ENCODE assay signal across 17 cellular contexts in the genomic region with DNA sequence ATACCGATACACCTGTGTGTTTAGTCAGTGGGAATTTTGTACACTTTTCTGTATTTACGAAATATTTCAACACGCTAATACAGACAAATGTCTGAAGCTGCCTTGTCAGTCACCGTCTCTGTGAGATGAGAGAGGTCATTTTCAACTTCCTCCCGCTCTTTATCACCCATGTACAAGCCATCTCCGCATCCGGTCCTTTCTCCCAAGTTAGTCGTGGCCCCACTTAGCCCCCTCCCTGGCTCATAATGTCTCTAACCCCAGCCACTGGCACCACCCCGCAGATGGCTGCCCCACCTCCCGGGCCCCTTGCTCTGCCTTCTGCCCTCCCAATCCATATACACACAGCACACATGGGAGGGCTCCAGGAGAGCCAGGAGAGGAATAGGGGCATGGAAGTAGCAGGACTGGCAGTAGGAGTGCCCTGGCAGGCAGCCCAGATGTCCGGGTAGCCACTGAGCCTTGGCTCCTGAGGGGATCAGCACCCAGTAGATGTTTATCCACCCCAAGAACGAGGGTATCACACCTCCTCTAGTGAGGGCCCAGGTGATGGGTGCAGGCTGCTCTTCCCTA. TPM values are rescaled to one million over a fixed set of nuclear protein-coding genes. Genes with fewer than 3 reads are reported as not detected.
"Had no signal": no experiment of that assay in that cellular context is flagged by ENCODE, and none has a peak within 500 bp of the region (broad histone marks: within the 10 kb centered on the region; RNA-seq: fewer than 3 reads in every experiment).

No MANE protein-coding gene starts in this region.

- H3K36me3 Mint-ChIP-seq: activated naive CD4-positive, alpha-beta T cell treated with anti-CD3 and anti-CD28 coated beads, Interleukin-2, amount 10 ng/mL, durations not matched to agents 7 days and 5 days; neural progenitor cell; WTC11 had no signal

- H3K9ac ChIP-seq: neural progenitor cell, parathyroid adenoma had no signal

- H3K27ac Mint-ChIP-seq: activated CD4-positive, alpha-beta T cell treated with anti-CD3 and anti-CD28 coated beads, Interleukin-2, amount 10 ng/mL, durations not matched to agents 24 days and 14 days; activated naive CD4-positive, alpha-beta T cell treated with anti-CD3 and anti-CD28 coated beads, Interleukin-2, amount 10 ng/mL, durations not matched to agents 7 days and 5 days; neural progenitor cell; WTC11 had no signal

- H2AFZ ChIP-seq: neural progenitor cell, parathyroid adenoma had no signal

- DNase-seq: activated CD4-positive, alpha-beta T cell treated with anti-CD3 and anti-CD28 coated beads, Interleukin-2, amount 10 ng/mL, durations not matched to agents 24 days and 14 days; activated naive CD4-positive, alpha-beta T cell treated with anti-CD3 and anti-CD28 coated beads, Interleukin-2, amount 10 ng/mL, durations not matched to agents 7 days and 5 days; central memory CD4-positive, alpha-beta T cell; cortex of kidney; effector memory CD4-positive, alpha-beta T cell; gastrocnemius medialis; left ventricle myocardium inferior; mesendoderm; retina; stimulated activated CD4-positive, alpha-beta T cell treated with anti-CD3 and anti-CD28 coated beads, Interleukin-4, amount 100 ng/mL, for 1 hour; stimulated activated naive CD8-positive, alpha-beta T cell treated with anti-CD3 and anti-CD28 coated beads, Interleukin-15, amount 100 ng/mL, for 72 hours had no signal

- H3K27ac ChIP-seq: epithelial cell of prostate, gastrocnemius medialis, heart right ventricle, left ventricle myocardium inferior, neural progenitor cell, parathyroid adenoma had no signal

- H3K9me3 ChIP-seq: gastrocnemius medialis, heart right ventricle, left ventricle myocardium inferior had no signal

- H3K4me3 ChIP-seq: gastrocnemius medialis, heart right ventricle, left ventricle myocardium inferior, neural progenitor cell had no signal

- H3K4me2 ChIP-seq: neural progenitor cell had no signal

- H3K9me3 Mint-ChIP-seq: activated CD4-positive, alpha-beta T cell treated with anti-CD3 and anti-CD28 coated beads, Interleukin-2, amount 10 ng/mL, durations not matched to agents 24 days and 14 days; activated naive CD4-positive, alpha-beta T cell treated with anti-CD3 and anti-CD28 coated beads, Interleukin-2, amount 10 ng/mL, durations not matched to agents 7 days and 5 days; neural progenitor cell; stimulated activated naive CD8-positive, alpha-beta T cell treated with anti-CD3 and anti-CD28 coated beads, Interleukin-15, amount 100 ng/mL, for 72 hours; WTC11 had no signal

- H3K4me3 Mint-ChIP-seq: activated CD4-positive, alpha-beta T cell treated with anti-CD3 and anti-CD28 coated beads, Interleukin-2, amount 10 ng/mL, durations not matched to agents 24 days and 14 days; activated naive CD4-positive, alpha-beta T cell treated with anti-CD3 and anti-CD28 coated beads, Interleukin-2, amount 10 ng/mL, durations not matched to agents 7 days and 5 days; neural progenitor cell; stimulated activated naive CD8-positive, alpha-beta T cell treated with anti-CD3 and anti-CD28 coated beads, Interleukin-15, amount 100 ng/mL, for 72 hours; WTC11 had no signal

- H3K36me3 ChIP-seq: gastrocnemius medialis, heart right ventricle, left ventricle myocardium inferior, neural progenitor cell had no signal

RNA-seq across cellular contexts. Expression of gene RUFY4, which starts 2.0 kb away (rescaled TPM):
- total RNA-seq: left ventricle myocardium inferior had no signal
- polyA plus RNA-seq: heart right ventricle, keratinocyte had no signal
